ENCODE assay signal across 25 cellular contexts in the genomic region with DNA sequence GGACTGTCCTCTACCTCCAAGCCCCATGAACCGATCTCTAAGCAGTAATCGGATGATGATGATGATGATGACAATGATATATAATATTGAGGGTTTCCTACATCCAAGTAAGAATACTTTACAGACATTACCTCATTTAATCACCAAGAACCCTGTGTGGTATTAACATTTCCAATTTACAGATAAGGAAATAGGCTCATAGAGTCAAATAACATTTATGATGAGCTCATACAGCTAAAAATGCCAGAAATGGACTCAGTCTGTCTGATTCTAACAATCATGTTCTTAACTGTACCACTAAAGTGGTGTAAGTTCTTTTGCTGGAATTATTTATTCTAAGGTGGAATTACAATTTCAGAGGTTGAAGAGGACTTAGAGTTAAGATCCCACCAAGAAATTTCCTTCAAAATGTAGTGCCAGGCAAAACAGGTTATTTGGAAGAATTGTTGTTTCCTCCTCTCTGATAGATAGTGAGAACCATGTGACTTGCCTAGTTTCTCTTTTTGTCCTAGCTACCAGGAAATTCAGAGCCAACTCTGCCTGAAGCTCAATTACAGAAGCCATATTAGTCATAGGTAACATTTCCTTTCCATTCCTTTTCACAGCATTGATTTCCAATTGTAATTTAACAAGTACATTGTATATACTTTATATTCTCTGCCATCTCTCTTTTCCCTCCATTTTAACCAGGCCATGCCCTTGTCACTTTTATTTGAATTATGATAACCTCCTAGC. TPM values are rescaled to one million over a fixed set of nuclear protein-coding genes. Genes with fewer than 3 reads are reported as not detected.
"Had no signal": no experiment of that assay in that cellular context is flagged by ENCODE, and none has a peak within 500 bp of the region (broad histone marks: within the 10 kb centered on the region; RNA-seq: fewer than 3 reads in every experiment).

No MANE protein-coding gene starts in this region.

- H3K9me3 Mint-ChIP-seq: activated CD4-positive, alpha-beta T cell treated with anti-CD3 and anti-CD28 coated beads, Interleukin-2, amount 10 ng/mL, durations not matched to agents 7 days and 5 days; activated naive CD4-positive, alpha-beta T cell treated with anti-CD3 and anti-CD28 coated beads, Interleukin-2, amount 50 U/mL, for 72 hours; dendritic cell treated with granulocyte-macrophage colony-stimulating factor and Interleukin-4, amounts not matched to agents 40 ng/mL and 50 ng/mL, for 4 days; nephron progenitor cell; stimulated activated memory B cell treated with anti-CD40 and anti-IgM and Interleukin-4, amounts not matched to agents 10 μg/mL and 1 μg/mL and 100 μg/mL, for 72 hours had no signal

- H3K4me3 ChIP-seq: cardiac muscle cell, right lobe of liver, skin epidermis, thoracic aorta, upper lobe of left lung had no signal

- H3K27me3 ChIP-seq: cardiac muscle cell, right lobe of liver, upper lobe of left lung had no signal

- H3K4me1 ChIP-seq: parathyroid adenoma, right lobe of liver, upper lobe of left lung had no signal

- H3K79me2 ChIP-seq: parathyroid adenoma had no signal

- H3K4me3 Mint-ChIP-seq: activated CD4-positive, alpha-beta T cell treated with anti-CD3 and anti-CD28 coated beads, Interleukin-2, amount 10 ng/mL, durations not matched to agents 7 days and 5 days; dendritic cell treated with granulocyte-macrophage colony-stimulating factor and Interleukin-4, amounts not matched to agents 40 ng/mL and 50 ng/mL, for 4 days; nephron progenitor cell; stimulated activated memory B cell treated with anti-CD40 and anti-IgM and Interleukin-4, amounts not matched to agents 10 μg/mL and 1 μg/mL and 100 μg/mL, for 72 hours had no signal

- H2AFZ ChIP-seq: parathyroid adenoma had no signal

- H3K9me3 ChIP-seq: right lobe of liver, thoracic aorta, upper lobe of left lung had no signal

- H3K36me3 Mint-ChIP-seq: activated naive CD4-positive, alpha-beta T cell treated with anti-CD3 and anti-CD28 coated beads, Interleukin-2, amount 50 U/mL, for 72 hours; stimulated activated memory B cell treated with anti-CD40 and anti-IgM and Interleukin-4, amounts not matched to agents 10 μg/mL and 1 μg/mL and 100 μg/mL, for 72 hours had no signal

- H3K27ac Mint-ChIP-seq: activated CD4-positive, alpha-beta T cell treated with anti-CD3 and anti-CD28 coated beads, Interleukin-2, amount 10 ng/mL, durations not matched to agents 7 days and 5 days; dendritic cell treated with granulocyte-macrophage colony-stimulating factor and Interleukin-4, amounts not matched to agents 40 ng/mL and 50 ng/mL, for 4 days; nephron progenitor cell; stimulated activated memory B cell treated with anti-CD40 and anti-IgM and Interleukin-4, amounts not matched to agents 10 μg/mL and 1 μg/mL and 100 μg/mL, for 72 hours had no signal

- H3K27me3 Mint-ChIP-seq: dendritic cell treated with granulocyte-macrophage colony-stimulating factor and Interleukin-4, amounts not matched to agents 40 ng/mL and 50 ng/mL, for 4 days had no signal

- DNase-seq: activated CD4-positive, alpha-beta T cell treated with anti-CD3 and anti-CD28 coated beads, Interleukin-2, amount 10 ng/mL, durations not matched to agents 7 days and 5 days; activated CD4-positive, CD25-positive, alpha-beta regulatory T cell treated with anti-CD3 and anti-CD28 coated beads, Interleukin-2, amount 50 U/mL, for 72 hours; activated T-cell treated with anti-CD3 and anti-CD28 coated beads, Interleukin-2, amount 50 U/mL, for 1 hour; effector CD4-positive, alpha-beta T cell; glutamatergic neuron; hypothalamus; left cardiac atrium; mesenchymal stem cell; nephron progenitor cell; nucleus accumbens; right lobe of liver; T-helper 1 cell; upper lobe of left lung; WERI-Rb-1 had no signal

- H3K4me1 Mint-ChIP-seq: activated CD4-positive, alpha-beta T cell treated with anti-CD3 and anti-CD28 coated beads, Interleukin-2, amount 10 ng/mL, durations not matched to agents 7 days and 5 days; nephron progenitor cell; stimulated activated memory B cell treated with anti-CD40 and anti-IgM and Interleukin-4, amounts not matched to agents 10 μg/mL and 1 μg/mL and 100 μg/mL, for 72 hours had no signal

- ATAC-seq: activated naive CD4-positive, alpha-beta T cell treated with anti-CD3 and anti-CD28 coated beads, Interleukin-2, amount 50 U/mL, for 72 hours; left cardiac atrium; right lobe of liver; stimulated activated memory B cell treated with anti-CD40 and anti-IgM and Interleukin-4, amounts not matched to agents 10 μg/mL and 1 μg/mL and 100 μg/mL, for 72 hours had no signal

- H3K27ac ChIP-seq: cardiac muscle cell, parathyroid adenoma, right lobe of liver, skin epidermis, thoracic aorta, upper lobe of left lung, WERI-Rb-1 had no signal

- H3K36me3 ChIP-seq: cardiac muscle cell, right lobe of liver, upper lobe of left lung, WERI-Rb-1 had no signal

RNA-seq across cellular contexts. Expression of a gene that starts 23.8 kb away (rescaled TPM):
- total RNA-seq: activated CD4-positive, alpha-beta T cell treated with anti-CD3 and anti-CD28 coated beads, Interleukin-2, amount 10 ng/mL, durations not matched to agents 7 days and 5 days; activated naive CD4-positive, alpha-beta T cell treated with anti-CD3 and anti-CD28 coated beads, Interleukin-2, amount 50 U/mL, for 72 hours; cardiac muscle cell; left cardiac atrium; lower leg skin; pulmonary artery endothelial cell; right lobe of liver had no signal
- polyA plus RNA-seq: adipose tissue, cardiac muscle cell, esophagus had no signal
